ENCODE assay signal across 9 cellular contexts in genomic region chr10:50540069-50540825, GRCh38.
DNase-seq lines count a peak whose midpoint lies in the region; ATAC-seq, FAIRE-seq and TF ChIP-seq lines count a peak whose summit lies in the region.
"Had no signal": no experiment of that assay in that cellular context is flagged by ENCODE, and none has a peak within 500 bp of the region (broad histone marks: within the 10 kb centered on the region; RNA-seq: fewer than 3 reads in every experiment).

No MANE protein-coding gene starts in this region.

- CTCF ChIA-PET in IMR-90 (lab: Yijun Ruan, JAX) = no interaction called here

- H4K12ac ChIP-seq in trophoblast cell (ENCODE audit: low read depth, low read length) = no peak overlapping the region

- H2BK5ac ChIP-seq in IMR-90 (ENCODE audit: low read depth, low read length, poor library complexity, severe bottlenecking) = no peak overlapping the region
- no peak overlapping the region for H2BK5ac ChIP-seq in trophoblast cell (ENCODE audit: low read depth, low read length, poor library complexity)

- DNase-seq in GM10266 (ENCODE audit: extremely low spot score) = peak; percentile 24
- peak; percentile 38 for DNase-seq in IMR-90
- DNase-seq in central memory CD8-positive, alpha-beta T cell (ENCODE audit: low spot score in 2 of 2) = no peak
- no peak for DNase-seq in trophoblast cell
- no peak for DNase-seq in NCI-H187 (lab: John Stamatoyannopoulos, UW)
- DNase-seq in tibial nerve (ENCODE audit: low spot score in 2 of 2) = no peak
- DNase-seq in urothelium cell line (ENCODE audit: low spot score) = no peak

- no peak overlapping the region for H3K27ac ChIP-seq in IMR-90 (ENCODE audit: insufficient read depth, low read length)
- no peak overlapping the region for H3K27ac ChIP-seq in trophoblast cell (ENCODE audit: low read depth, low read length)
- H3K27ac ChIP-seq in tibial nerve = no peak overlapping the region
- H3K27ac ChIP-seq: SK-N-MC had no signal

- intact Hi-C loops in IMR-90 (cut with micrococcal nuclease) = no loop called here

- H3K79me1 ChIP-seq in IMR-90 (ENCODE audit: low read depth in 1 of 2, low read length in 2 of 2) (peaks cover 19 to 37% of the 10 kb centered on the region in 2 experiments), trophoblast cell (ENCODE audit: low read length) (no peaks in the 10 kb centered on the region)

- H3K9me3 ChIP-seq in IMR-90 (ENCODE audit: control insufficient read depth, insufficient read depth, low read length) = no peaks in the 10 kb centered on the region
- H3K9me3 ChIP-seq in trophoblast cell (ENCODE audit: insufficient read depth, low read depth, low read length) = no peaks in the 10 kb centered on the region
- H3K9me3 ChIP-seq in tibial nerve = no peaks in the 10 kb centered on the region

- FAIRE-seq in urothelium cell line (lab: Jason Lieb, UNC) = no peak

- no peak overlapping the region for H2BK15ac ChIP-seq in IMR-90 (ENCODE audit: low read depth, low read length)

- TF ChIP-seq RAD21 in IMR-90 (IDR thresholded peaks at IDR 0.05; ENCODE audit: low read length) = no peak

- H2BK20ac ChIP-seq in IMR-90 (ENCODE audit: low read depth, low read length) = no peak overlapping the region

- peaks cover 2% of the 10 kb centered on the region; the same call in 1 of the 2 replicates for H3K4me1 ChIP-seq in IMR-90 (ENCODE audit: control insufficient read depth, insufficient read depth, low read length)
- no peaks in the 10 kb centered on the region for H3K4me1 ChIP-seq in trophoblast cell (ENCODE audit: control insufficient read depth in 1 of 2, insufficient read depth in 2 of 2, low read length in 2 of 2)
- H3K4me1 ChIP-seq in tibial nerve = peaks cover 0 to 40% (median 0%) of the 10 kb centered on the region in 4 donors

- no peaks in the 10 kb centered on the region for H3K27me3 Mint-ChIP-seq in central memory CD8-positive, alpha-beta T cell

- no peak overlapping the region for H4K5ac ChIP-seq in IMR-90 (ENCODE audit: low read depth, low read length)

- H3K36me3 ChIP-seq in IMR-90 (ENCODE audit: control insufficient read depth, insufficient read depth, low read length) = no peaks in the 10 kb centered on the region
- no peaks in the 10 kb centered on the region for H3K36me3 ChIP-seq in trophoblast cell (ENCODE audit: control insufficient read depth in 1 of 2, insufficient read depth in 2 of 2, low read length in 2 of 2)
- H3K36me3 ChIP-seq in tibial nerve = no peaks in the 10 kb centered on the region

- no peak overlapping the region for H3K18ac ChIP-seq in IMR-90 (ENCODE audit: low read depth, low read length)
- no peak overlapping the region for H3K18ac ChIP-seq in trophoblast cell (ENCODE audit: low read length)

- H2AFZ ChIP-seq in IMR-90 (replicated peaks; ENCODE audit: low read length, poor library complexity) = no peak overlapping the region
- H2AFZ ChIP-seq in trophoblast cell (ENCODE audit: insufficient read depth, low read length, poor library complexity) = no peak overlapping the region

- POLR2A ChIA-PET in IMR-90 (lab: Charles Lee; ENCODE audit: unreplicated experiment) = no interaction called here

- H2BK120ac ChIP-seq in IMR-90 (ENCODE audit: low read depth, low read length) (no peak overlapping the region), trophoblast cell (ENCODE audit: insufficient read depth, low read length, poor library complexity) (no peak overlapping the region)

- no peaks in the 10 kb centered on the region for H3K9me3 Mint-ChIP-seq in central memory CD8-positive, alpha-beta T cell

- H3K9me1 ChIP-seq in IMR-90 (ENCODE audit: insufficient read depth, low read length) = peaks cover 4% of the 10 kb centered on the region; the same call in 1 of the 2 replicates

- H3K14ac ChIP-seq in IMR-90 (replicated peaks; ENCODE audit: low read depth, low read length) (no peak overlapping the region), trophoblast cell (ENCODE audit: low read length) (no peak overlapping the region)

- TF ChIP-seq EP300 in tibial nerve (IDR thresholded peaks at IDR 0.05) = no peak

- H2AK9ac ChIP-seq in IMR-90 (replicated peaks; ENCODE audit: low read depth, low read length, poor library complexity) = no peak overlapping the region

- dilution Hi-C loops in IMR-90 (cut with HindIII; ENCODE audit: low sequenced_read_pairs, unreplicated experiment) = no loop called here

- no TSS peak for BruUV-seq in IMR-90 (replicated peaks; lab: Mats Ljungman, UMichigan)

- H4K8ac ChIP-seq in IMR-90 (ENCODE audit: low read depth in 2 of 2, low read length in 2 of 2) (no peak overlapping the region), trophoblast cell (ENCODE audit: low read depth, low read length) (no peak overlapping the region)

- peaks cover 65% of the 10 kb centered on the region for H3K4me1 Mint-ChIP-seq in central memory CD8-positive, alpha-beta T cell

- H3K4me3 ChIP-seq in IMR-90 (ENCODE audit: insufficient read depth, low read depth, low read length) (no peak overlapping the region), trophoblast cell (ENCODE audit: low read depth, low read length) (no peak overlapping the region), tibial nerve (no peak overlapping the region)
- H3K4me3 ChIP-seq: SK-N-MC had no signal

- H2AK5ac ChIP-seq in IMR-90 (ENCODE audit: low read depth, low read length) = no peak overlapping the region
- no peak overlapping the region for H2AK5ac ChIP-seq in trophoblast cell (ENCODE audit: low read length)

- in situ Hi-C loops in IMR-90 (cut with MboI; ENCODE audit: low sequenced_read_pairs) = no loop called here

- H3K9ac ChIP-seq in IMR-90 (ENCODE audit: low read depth, low read length) = no peak overlapping the region
- no peak overlapping the region for H3K9ac ChIP-seq in trophoblast cell (ENCODE audit: low read length)

- no peaks in the 10 kb centered on the region for H4K20me1 ChIP-seq in IMR-90 (ENCODE audit: insufficient read depth, low read length)

- H3K79me2 ChIP-seq in trophoblast cell (ENCODE audit: control insufficient read depth, insufficient read depth, low read length, poor library complexity) = no peaks in the 10 kb centered on the region

- H3K27me3 ChIP-seq in IMR-90 (ENCODE audit: control insufficient read depth, insufficient read depth, low read length) (no peaks in the 10 kb centered on the region), trophoblast cell (ENCODE audit: insufficient read depth, low read length) (no peaks in the 10 kb centered on the region), tibial nerve (no peaks in the 10 kb centered on the region)

- no peak overlapping the region for H2BK12ac ChIP-seq in trophoblast cell (ENCODE audit: low read length)

- H3K4me3 Mint-ChIP-seq in central memory CD8-positive, alpha-beta T cell = no peak overlapping the region

- TF ChIP-seq POLR2A in IMR-90 (IDR thresholded peaks at IDR 0.05; ENCODE audit: low read depth, low read length) (no peak), tibial nerve (IDR thresholded peaks at IDR 0.05) (no peak)

- no peak overlapping the region for H3K56ac ChIP-seq in IMR-90 (ENCODE audit: extremely low read depth, insufficient read depth, low read length)

- H3K4ac ChIP-seq in IMR-90 (ENCODE audit: low read depth, low read length) = no peak overlapping the region
- no peak overlapping the region for H3K4ac ChIP-seq in trophoblast cell (ENCODE audit: low read depth, low read length)

- ATAC-seq in GM21447 (IDR thresholded peaks at IDR 0.05; ENCODE audit: unreplicated experiment) = peak; percentile 47
- no peak for ATAC-seq in IMR-90 (ENCODE audit: low read depth)
- ATAC-seq in central memory CD8-positive, alpha-beta T cell (replicated peaks; ENCODE audit: extremely low read depth, poor library complexity, severe bottlenecking) = peak; percentile 54

- H3K27ac Mint-ChIP-seq in central memory CD8-positive, alpha-beta T cell (ENCODE audit: low read depth) = no peak overlapping the region

- no peak overlapping the region for H4K91ac ChIP-seq in IMR-90 (ENCODE audit: insufficient read depth, low read depth, low read length)
- no peak overlapping the region for H4K91ac ChIP-seq in trophoblast cell (ENCODE audit: low read depth, low read length)

- H3K4me2 ChIP-seq in IMR-90 (ENCODE audit: low read depth, low read length) (no peak overlapping the region), trophoblast cell (ENCODE audit: low read length) (no peak overlapping the region)

- no peaks in the 10 kb centered on the region for H3K36me3 Mint-ChIP-seq in central memory CD8-positive, alpha-beta T cell (ENCODE audit: insufficient read depth)

- no peak for TF ChIP-seq CTCF in GM10266 (IDR thresholded peaks at IDR 0.05; ENCODE audit: control insufficient read depth, insufficient read depth, low read depth, missing control alignments)
- no peak for TF ChIP-seq CTCF in IMR-90 (conservative IDR thresholded peaks at IDR 0.05; ENCODE audit: low read depth, low read length)
- no peak for TF ChIP-seq CTCF in tibial nerve (IDR thresholded peaks at IDR 0.05)

- WGBS in IMR-90 (ENCODE audit: extremely low coverage in 2 of 2, insufficient read length in 1 of 2), 2 experiments = no CpG with 5 or more reads among the region's 3 CpGs
- no CpG with 5 or more reads among the region's 3 CpGs for WGBS in trophoblast cell (ENCODE audit: extremely low coverage, insufficient coverage, insufficient read length)
- WGBS in tibial nerve, 2 donors = 80% methylated on average over 3 of the region's 3 CpGs

- no peak overlapping the region for H3K23ac ChIP-seq in IMR-90 (ENCODE audit: low read depth, low read length)
- H3K23ac ChIP-seq in trophoblast cell (ENCODE audit: low read length) = no peak overlapping the region

TF ChIP-seq in IMR-90, 13 proteins besides CTCF, POLR2A, EP300 and RAD21 (continues in another document):
- no peak for TF ChIP-seq RFX5 (IDR thresholded peaks at IDR 0.05; ENCODE audit: low read depth, low read length)
- no peak for TF ChIP-seq CHD1 (IDR thresholded peaks at IDR 0.05; ENCODE audit: low read depth, low read length)
- no peak for TF ChIP-seq SMC3 (IDR thresholded peaks at IDR 0.05; ENCODE audit: low read depth, low read length)
- no peak for TF ChIP-seq NFE2L2 (IDR thresholded peaks at IDR 0.05; ENCODE audit: low read depth, low read length)
- no peak for TF ChIP-seq MXI1 (IDR thresholded peaks at IDR 0.05; ENCODE audit: borderline replicate concordance, low read depth, low read length)
- TF ChIP-seq CEBPB (IDR thresholded peaks at IDR 0.05; ENCODE audit: low read depth, low read length) = no peak
- no peak for TF ChIP-seq BHLHE40 (IDR thresholded peaks at IDR 0.05; ENCODE audit: low read depth, low read length)
- no peak for TF ChIP-seq MAZ (IDR thresholded peaks at IDR 0.05; ENCODE audit: borderline replicate concordance, low read depth, low read length)
- TF ChIP-seq FOS (IDR thresholded peaks at IDR 0.05; ENCODE audit: low read depth, low read length) = no peak
- TF ChIP-seq MAFK (IDR thresholded peaks at IDR 0.05; ENCODE audit: low read depth, low read length) = no peak

Comparison
In these comparisons a context has a peak if more than half of its experiments do, and no peak if none do; other contexts are left out.
1. DNase-seq: peak in GM10266 (single experiment) and IMR-90 (single experiment); none in central memory CD8-positive, alpha-beta T cell (0 of 2), trophoblast cell (0 of 2), NCI-H187 (0 of 2), tibial nerve (0 of 2) and urothelium cell line (single experiment).